In genomic region chr13:63497601-63498000, GRCh38 we compare ENCODE assay signal across 17 cellular contexts.
DNase-seq lines count a peak whose midpoint lies in the region; ATAC-seq and TF ChIP-seq lines count a peak whose summit lies in the region.
"Had no signal": no experiment of that assay in that cellular context is flagged by ENCODE, and none has a peak within 500 bp of the region (broad histone marks: within the 10 kb centered on the region; RNA-seq: fewer than 3 reads in every experiment).

No MANE protein-coding gene starts in this region.

- H3K36me3 ChIP-seq in BJ (ENCODE audit: control insufficient read depth, insufficient read depth, low read length) (no peaks in the 10 kb centered on the region), GM23248 (ENCODE audit: low read depth) (no peaks in the 10 kb centered on the region)
- H3K36me3 ChIP-seq: BLaER1 had no signal

- H3K9me3 Mint-ChIP-seq in osteocyte (ENCODE audit: unreplicated experiment): peaks cover 24% of the 10 kb centered on the region

- TF ChIP-seq CTCF in BJ (IDR thresholded peaks at IDR 0.05; ENCODE audit: insufficient read depth, low read depth, low read length) (no peak), fibroblast of mammary gland (conservative IDR thresholded peaks at IDR 0.05; ENCODE audit: control insufficient read depth, insufficient read depth, low read depth, low read length) (no peak), osteocyte (IDR thresholded peaks at IDR 0.05) (no peak)

- no peak overlapping the region for H3K4me3 ChIP-seq in BJ (ENCODE audit: low read depth, low read length)
- H3K4me3 ChIP-seq in fibroblast of mammary gland (ENCODE audit: control insufficient read depth, low read depth, low read length): no peak overlapping the region
- H3K4me3 ChIP-seq in GM23248: no peak overlapping the region
- H3K4me3 ChIP-seq: BLaER1 had no signal

- H3K27me3 ChIP-seq in BJ (ENCODE audit: control insufficient read depth, insufficient read depth, low read length) (no peaks in the 10 kb centered on the region), GM23248 (replicated peaks; ENCODE audit: insufficient read depth) (no peaks in the 10 kb centered on the region)
- H3K27me3 ChIP-seq: BLaER1 had no signal

- no peaks in the 10 kb centered on the region for H3K79me2 ChIP-seq in GM23248 (ENCODE audit: insufficient read depth)

- H3K9me2 ChIP-seq in GM23248 (ENCODE audit: insufficient read depth): no peaks in the 10 kb centered on the region

- POLR2A ChIA-PET in BJ (lab: Charles Lee): no interaction called here

- H3K9ac ChIP-seq in GM23248: no peak overlapping the region
- H3K9ac ChIP-seq: BLaER1, KMS-11 had no signal

- peak overlapping the region; percentile 10 for H3K27ac Mint-ChIP-seq in osteocyte (ENCODE audit: unreplicated experiment)
- H3K27ac Mint-ChIP-seq: CD8-positive, alpha-beta T cell had no signal

- peaks cover 8% of the 10 kb centered on the region for H3K4me1 Mint-ChIP-seq in osteocyte (ENCODE audit: unreplicated experiment)

- CTCF ChIA-PET in BJ (lab: Yijun Ruan, JAX): no interaction called here

- H3K27me3 Mint-ChIP-seq in osteocyte (ENCODE audit: unreplicated experiment): no peaks in the 10 kb centered on the region

- in situ Hi-C loops in GM23248 (cut with MboI): no loop called here

- no peaks in the 10 kb centered on the region for H4K20me1 ChIP-seq in GM23248 (ENCODE audit: insufficient read depth)
- H4K20me1 ChIP-seq: BLaER1 had no signal

- no peak overlapping the region for H3K27ac ChIP-seq in GM23248
- H3K27ac ChIP-seq: BLaER1, KMS-11 had no signal

- no peak for ATAC-seq in GM21723 (IDR thresholded peaks at IDR 0.05; ENCODE audit: unreplicated experiment)
- ATAC-seq: CD8-positive, alpha-beta T cell; Panc1 had no signal

- peaks cover 10% of the 10 kb centered on the region for H3K36me3 Mint-ChIP-seq in osteocyte (ENCODE audit: unreplicated experiment)
- H3K36me3 Mint-ChIP-seq: CD8-positive, alpha-beta T cell had no signal

- no peak overlapping the region for H2AFZ ChIP-seq in GM23248

- no peaks in the 10 kb centered on the region for H3K4me1 ChIP-seq in GM23248 (ENCODE audit: insufficient read depth)
- H3K4me1 ChIP-seq: BLaER1 had no signal

- H3K4me3 Mint-ChIP-seq in osteocyte (ENCODE audit: unreplicated experiment): no peak overlapping the region
- H3K4me3 Mint-ChIP-seq: CD8-positive, alpha-beta T cell had no signal

- no peaks in the 10 kb centered on the region for H3K9me3 ChIP-seq in GM23248 (ENCODE audit: low read depth)
- H3K9me3 ChIP-seq: BLaER1 had no signal

- no peak overlapping the region for H3K4me2 ChIP-seq in GM23248 (ENCODE audit: unreplicated experiment)
- H3K4me2 ChIP-seq: BLaER1, KMS-11 had no signal

- DNase-seq in BJ (ENCODE audit: low read depth): peak; percentile 25
- DNase-seq in amniotic epithelial cell (ENCODE audit: low read depth): peak; percentile 52
- peak; percentile 33 for DNase-seq in fibroblast of mammary gland (ENCODE audit: low read depth)
- no peak for DNase-seq in osteocyte (ENCODE audit: extremely low spot score, unreplicated experiment)
- no peak for DNase-seq in GM23248
- DNase-seq in HT-29 (ENCODE audit: low spot score): no peak
- DNase-seq: Calu3; CD8-positive, alpha-beta T cell; EL; H7; NCI-H1436; NCI-H2029; NCI-H69 had no signal

- H3F3A ChIP-seq in GM23248 (ENCODE audit: insufficient read depth): no peaks in the 10 kb centered on the region

Comparison
In these comparisons a context has a peak if more than half of its experiments do, and no peak if none do; other contexts are left out.
1. DNase-seq: peak in BJ (single experiment), amniotic epithelial cell (single experiment) and fibroblast of mammary gland (single experiment); none in osteocyte (single experiment), GM23248 (single experiment) and HT-29 (single experiment).